Comparison of ENCODE assay signal across 8 cellular contexts in genomic region chr17:7626956-7627249, GRCh38. TPM values are rescaled to one million over a fixed set of nuclear protein-coding genes. Genes with fewer than 3 reads are reported as not detected.
DNase-seq lines count a peak whose midpoint lies in the region; FAIRE-seq and TF ChIP-seq lines count a peak whose summit lies in the region.
"Had no signal": no experiment of that assay in that cellular context is flagged by ENCODE, and none has a peak within 500 bp of the region (broad histone marks: within the 10 kb centered on the region; RNA-seq: fewer than 3 reads in every experiment).

No MANE protein-coding gene starts in this region.

- H3K27me3 ChIP-seq in HUES64 (ENCODE audit: insufficient read depth, low read length) (no peaks in the 10 kb centered on the region), adrenal gland (no peaks in the 10 kb centered on the region), keratinocyte (ENCODE audit: control insufficient read depth, extremely low read depth, insufficient read depth, low read length) (no peaks in the 10 kb centered on the region)

- H4K20me1 ChIP-seq in keratinocyte (ENCODE audit: control insufficient read depth, extremely low read depth, insufficient read depth, low read length), result no peaks in the 10 kb centered on the region

- dilution Hi-C loops in keratinocyte (cut with MboI; ENCODE audit: extremely low pct_ligation_motif_present, low sequenced_read_pairs), result no loop called here

- no peak for DNase-seq in adrenal gland
- no peak for DNase-seq in keratinocyte (ENCODE audit: low read depth, low spot score)
- DNase-seq in superior temporal gyrus (ENCODE audit: extremely low spot score), result peak; percentile 53
- DNase-seq in AG08395 (ENCODE audit: low spot score), result no peak
- DNase-seq in NCI-H1436 (lab: John Stamatoyannopoulos, UW), result no peak
- DNase-seq in SHP77 treated with DMSO at 0.1 percent for 48 hours (lab: John Stamatoyannopoulos, UW), result no peak

- H3K27ac ChIP-seq in HUES64 (ENCODE audit: low read depth, low read length), result peak overlapping the region; percentile 99; the same call in 1 of the 2 replicates
- peak overlapping the region; percentile 88 to 99 (median 96) for H3K27ac ChIP-seq in adrenal gland
- peak overlapping the region; percentile 70 for H3K27ac ChIP-seq in keratinocyte (ENCODE audit: control insufficient read depth, insufficient read depth, low read length)

- intact Hi-C loops in adrenal gland (cut with DNase I), result no loop called here

- H3K4me1 ChIP-seq in HUES64 (ENCODE audit: insufficient read depth, low read length) (no peaks in the 10 kb centered on the region), adrenal gland (replicated peaks in 1 of 2) (peaks cover 17% of the 10 kb centered on the region in 2 donors), keratinocyte (ENCODE audit: control insufficient read depth, extremely low read depth, insufficient read depth, low read length) (peaks cover 3% of the 10 kb centered on the region)

- H3K9me3 ChIP-seq in HUES64 (ENCODE audit: insufficient read depth, low read depth, low read length) (no peaks in the 10 kb centered on the region), adrenal gland (replicated peaks in 1 of 3) (no peaks in the 10 kb centered on the region), keratinocyte (ENCODE audit: control insufficient read depth, low read depth, low read length) (no peaks in the 10 kb centered on the region)

- H3K9me1 ChIP-seq in keratinocyte (ENCODE audit: control insufficient read depth, extremely low read depth, insufficient read depth, low read length), result no peaks in the 10 kb centered on the region

- H3K4me2 ChIP-seq in keratinocyte (ENCODE audit: control insufficient read depth, extremely low read depth, insufficient read depth, low read depth, low read length), result peak overlapping the region; percentile 97

- H3K36me3 ChIP-seq in HUES64 (ENCODE audit: insufficient read depth, low read length) (peaks cover 5% of the 10 kb centered on the region; the same call in 1 of the 2 replicates), adrenal gland (replicated peaks in 1 of 2) (no peaks in the 10 kb centered on the region), keratinocyte (ENCODE audit: control insufficient read depth in 2 of 2, extremely low read depth in 1 of 2, insufficient read depth in 2 of 2, low read length in 2 of 2) (no peaks in the 10 kb centered on the region)

- H3K79me2 ChIP-seq in keratinocyte (ENCODE audit: control insufficient read depth, insufficient read depth, low read length), result peaks cover 2% of the 10 kb centered on the region

- WGBS in HUES64, result 6% methylated on average over 5 of the region's 6 CpGs
- 6 to 14% (median 8%) methylated on average over 6 of the region's 6 CpGs for WGBS in adrenal gland, 4 donors

- no peak for TF ChIP-seq POLR2A in adrenal gland (IDR thresholded peaks at IDR 0.05)

- H2AFZ ChIP-seq in keratinocyte (ENCODE audit: control insufficient read depth, low read length), result peak overlapping the region; percentile 83

- H3K4me3 ChIP-seq in HUES64 (ENCODE audit: low read length) (peak overlapping the region; percentile 71), adrenal gland (peak overlapping the region in 3 of 4 donors; percentile 91 to 99 (median 97)), keratinocyte (ENCODE audit: control insufficient read depth in 2 of 3, extremely low read depth in 1 of 3, insufficient read depth in 2 of 3, low read depth in 1 of 3, low read length in 3 of 3) (peak overlapping the region; percentile 79 to 98 (median 83))

- H3K9ac ChIP-seq in HUES64 (ENCODE audit: low read depth, low read length), result peak overlapping the region; percentile 95
- H3K9ac ChIP-seq in keratinocyte (ENCODE audit: control insufficient read depth, extremely low read depth, insufficient read depth, low read length), result peak overlapping the region; percentile 84

- TF ChIP-seq CTCF in adrenal gland (IDR thresholded peaks at IDR 0.05) (no peak), keratinocyte (optimal IDR thresholded peaks at IDR 0.05 in 1 of 3, IDR thresholded peaks at IDR 0.05 in 1 of 3, conservative IDR thresholded peaks at IDR 0.05 in 1 of 3; ENCODE audit: extremely low read depth in 1 of 3, insufficient read depth in 2 of 3, low read length in 3 of 3) (no peak)

- no peak for FAIRE-seq in keratinocyte (lab: Jason Lieb, UNC)

RNA-seq across cellular contexts. Expression of gene SAT2, which starts 0.7 kb away (rescaled TPM):
- polyA plus RNA-seq in HUES64 (2013, experiment 1 of 2), result 41.2 TPM
- polyA plus RNA-seq in HUES64 (2013, experiment 2 of 2), result 45.5 TPM
- 100 to 1,000 TPM; 190 to 403 (median 254) TPM for total RNA-seq in adrenal gland
- polyA plus RNA-seq in adrenal gland (100 to 1,000 TPM; 190 to 700 (median 511) TPM), keratinocyte (23.5 to 26.9 TPM (median 25.8 TPM) in 3 replicates)
- polyA plus RNA-seq in keratinocyte (2011; ENCODE audit: low read depth), result 43.2 TPM
- polyA plus RNA-seq in keratinocyte (2011; cell fraction: cytosol; rRNA removed), result 20.9 and 25.2 TPM in 2 replicates
- 37.4 and 39.0 TPM in 2 replicates for polyA plus RNA-seq in keratinocyte (2011; cell fraction: nucleus; rRNA removed)
- 41.1 and 68.2 TPM in 2 replicates for polyA plus RNA-seq in keratinocyte (2012; ENCODE audit: low replicate concordance)
- polyA minus RNA-seq in keratinocyte, result 6.8 to 8.1 TPM (median 7.4 TPM) in 3 replicates
- 7.1 TPM for polyA minus RNA-seq in keratinocyte (2011; cell fraction: cytosol; rRNA and poly(A)+ RNA removed)
- polyA minus RNA-seq in keratinocyte (2011; cell fraction: nucleus; rRNA and poly(A)+ RNA removed), result 3.7 and 5.3 TPM in 2 replicates

RNA-seq across cellular contexts. Expression of gene SHBG, which starts 3.0 kb away (rescaled TPM):
- 0.85 TPM for polyA plus RNA-seq in HUES64 (2013, experiment 1 of 2)
- polyA plus RNA-seq in HUES64 (2013, experiment 2 of 2), result 1.1 TPM
- total RNA-seq in adrenal gland, result 1 to 10 TPM in 7 of 8 donors, under 1 TPM in 1; 0.30 to 2.9 (median 2.1) TPM
- 1 to 10 TPM; 1.2 to 3.8 (median 2.0) TPM for polyA plus RNA-seq in adrenal gland
- polyA plus RNA-seq in keratinocyte, result 0.14 to 0.44 TPM (median 0.23 TPM) in 3 replicates
- not detected for polyA plus RNA-seq in keratinocyte (2011; ENCODE audit: low read depth)
- polyA plus RNA-seq in keratinocyte (2011; cell fraction: cytosol; rRNA removed), result 0.12 and 0.17 TPM in 2 replicates
- polyA plus RNA-seq in keratinocyte (2011; cell fraction: nucleus; rRNA removed), result 0.17 and 0.41 TPM in 2 replicates
- polyA plus RNA-seq in keratinocyte (2012; ENCODE audit: low replicate concordance), result 0.27 and 0.28 TPM in 2 replicates
- polyA minus RNA-seq in keratinocyte, result not detected in 3 replicates
- not detected for polyA minus RNA-seq in keratinocyte (2011; cell fraction: cytosol; rRNA and poly(A)+ RNA removed)
- 0.63 TPM in 1 of 2 replicates, not detected in the other for polyA minus RNA-seq in keratinocyte (2011; cell fraction: nucleus; rRNA and poly(A)+ RNA removed)
- total RNA-seq: RPMI7951 had no signal

RNA-seq across cellular contexts. Expression of gene FXR2, which starts 12.2 kb away (rescaled TPM):
- polyA plus RNA-seq in HUES64 (2013, experiment 1 of 2), result 23.7 TPM
- 24.3 TPM for polyA plus RNA-seq in HUES64 (2013, experiment 2 of 2)
- total RNA-seq in adrenal gland, result 10 to 100 TPM; 35.6 to 67.6 (median 43.8) TPM
- polyA plus RNA-seq in adrenal gland, result 10 to 100 TPM; 42.2 to 73.1 (median 42.4) TPM
- 30.6 to 44.3 TPM (median 32.2 TPM) in 3 replicates for polyA plus RNA-seq in keratinocyte
- polyA plus RNA-seq in keratinocyte (2011; ENCODE audit: low read depth), result 18.0 TPM
- polyA plus RNA-seq in keratinocyte (2011; cell fraction: cytosol; rRNA removed), result 30.5 and 40.9 TPM in 2 replicates
- polyA plus RNA-seq in keratinocyte (2011; cell fraction: nucleus; rRNA removed), result 54.7 and 71.5 TPM in 2 replicates
- polyA plus RNA-seq in keratinocyte (2012; ENCODE audit: low replicate concordance), result 27.7 and 31.6 TPM in 2 replicates
- 30.3 to 82.2 TPM (median 47.0 TPM) in 3 replicates for polyA minus RNA-seq in keratinocyte
- polyA minus RNA-seq in keratinocyte (2011; cell fraction: cytosol; rRNA and poly(A)+ RNA removed), result 51.0 TPM
- polyA minus RNA-seq in keratinocyte (2011; cell fraction: nucleus; rRNA and poly(A)+ RNA removed), result 21.5 and 22.6 TPM in 2 replicates

RNA-seq across cellular contexts. Expression of gene ATP1B2, which starts 23.8 kb away (rescaled TPM):
- 8.8 TPM for polyA plus RNA-seq in HUES64 (2013, experiment 1 of 2)
- 16.2 TPM for polyA plus RNA-seq in HUES64 (2013, experiment 2 of 2)
- total RNA-seq in adrenal gland, result 10 to 100 TPM in 5 of 8 donors, 1 to 10 TPM in 3; 1.2 to 32.6 (median 15.5) TPM
- polyA plus RNA-seq in adrenal gland, result 1 to 10 TPM; 7.9 to 9.2 (median 8.5) TPM
- polyA plus RNA-seq in keratinocyte, result not detected in 3 replicates
- polyA plus RNA-seq in keratinocyte (2011; ENCODE audit: low read depth), result not detected
- polyA plus RNA-seq in keratinocyte (2011; cell fraction: cytosol; rRNA removed), result not detected in 2 replicates
- polyA plus RNA-seq in keratinocyte (2011; cell fraction: nucleus; rRNA removed), result not detected in 2 replicates
- not detected in 2 replicates for polyA plus RNA-seq in keratinocyte (2012; ENCODE audit: low replicate concordance)
- not detected in 3 replicates for polyA minus RNA-seq in keratinocyte
- polyA minus RNA-seq in keratinocyte (2011; cell fraction: cytosol; rRNA and poly(A)+ RNA removed), result not detected
- polyA minus RNA-seq in keratinocyte (2011; cell fraction: nucleus; rRNA and poly(A)+ RNA removed), result not detected in 2 replicates
- total RNA-seq: RPMI7951 had no signal

RNA-seq across cellular contexts. Expression of gene SOX15, which starts 37.0 kb away (rescaled TPM):
- polyA plus RNA-seq in HUES64 (2013, experiment 1 of 2), result 3.0 TPM
- polyA plus RNA-seq in HUES64 (2013, experiment 2 of 2), result 2.2 TPM
- total RNA-seq in adrenal gland, result 1 to 10 TPM in 1 of 8 donors, under 1 TPM in 5, not detected in 2; 0.42 to 2.0 (median 0.89) TPM
- polyA plus RNA-seq in adrenal gland, result 1 to 10 TPM in 2 of 3 donors, under 1 TPM in 1; 0.29 to 2.4 (median 1.9) TPM
- polyA plus RNA-seq in keratinocyte, result 85.7 to 111 TPM (median 86.2 TPM) in 3 replicates
- 21.8 TPM for polyA plus RNA-seq in keratinocyte (2011; ENCODE audit: low read depth)
- polyA plus RNA-seq in keratinocyte (2011; cell fraction: cytosol; rRNA removed), result 60.4 and 130 TPM in 2 replicates
- polyA plus RNA-seq in keratinocyte (2011; cell fraction: nucleus; rRNA removed), result 100.0 and 127 TPM in 2 replicates
- 93.4 and 183 TPM in 2 replicates for polyA plus RNA-seq in keratinocyte (2012; ENCODE audit: low replicate concordance)
- polyA minus RNA-seq in keratinocyte, result 38.9 to 110 TPM (median 44.2 TPM) in 3 replicates
- polyA minus RNA-seq in keratinocyte (2011; cell fraction: cytosol; rRNA and poly(A)+ RNA removed), result 177 TPM
- polyA minus RNA-seq in keratinocyte (2011; cell fraction: nucleus; rRNA and poly(A)+ RNA removed), result 83.3 and 86.1 TPM in 2 replicates
- total RNA-seq: RPMI7951 had no signal
